16 cellular contexts compared by ENCODE assay signal in the genomic region with DNA sequence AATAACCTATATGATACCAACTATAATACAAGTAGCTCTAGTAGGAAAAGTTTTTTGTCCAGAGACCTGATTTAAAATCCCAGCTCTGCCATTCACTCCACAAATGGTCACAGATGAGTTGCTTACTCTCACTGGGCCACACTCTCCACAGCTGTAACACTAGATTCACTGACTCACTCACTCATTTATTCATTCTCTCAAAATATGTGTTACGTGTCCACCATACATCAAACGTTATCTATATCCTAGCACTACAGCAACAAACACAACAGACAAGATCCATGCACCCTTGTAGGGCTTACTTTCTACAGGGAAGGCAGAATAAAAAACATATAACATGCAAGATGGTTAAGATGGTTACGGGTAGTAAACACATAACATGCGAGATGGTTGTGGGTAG.
DNase-seq lines count a peak whose midpoint lies in the region; ATAC-seq lines count a peak whose summit lies in the region.
"Had no signal": no experiment of that assay in that cellular context is flagged by ENCODE, and none has a peak within 500 bp of the region (broad histone marks: within the 10 kb centered on the region; RNA-seq: fewer than 3 reads in every experiment).

No MANE protein-coding gene starts in this region.

- H3K79me1 ChIP-seq in mesenchymal stem cell (replicated peaks; ENCODE audit: low read length, poor library complexity, severe bottlenecking) = peaks cover 16% of the 10 kb centered on the region
- no peaks in the 10 kb centered on the region for H3K79me1 ChIP-seq in mesendoderm (ENCODE audit: low read length)

- ATAC-seq in GM21526 (IDR thresholded peaks at IDR 0.05; ENCODE audit: low FRiP score, unreplicated experiment) (no peak), HG02763 (IDR thresholded peaks at IDR 0.05; ENCODE audit: unreplicated experiment) (no peak)
- ATAC-seq: HepG2 had no signal

- H3K36me3 Mint-ChIP-seq in T-helper 1 cell treated with Interleukin-12 subunit alpha and Interleukin-12 subunit beta and Interleukin-4 antibody, amounts not matched to agents 30 μg/mL and 1 μg/mL, for 36 hours (ENCODE audit: low read depth) = peaks cover 42% of the 10 kb centered on the region

- no peak overlapping the region for H2BK5ac ChIP-seq in mesenchymal stem cell (ENCODE audit: low read depth, low read length, poor library complexity, severe bottlenecking)
- no peak overlapping the region for H2BK5ac ChIP-seq in mesendoderm (ENCODE audit: low read length)

- no peaks in the 10 kb centered on the region for H3K79me2 ChIP-seq in mesendoderm (ENCODE audit: control insufficient read depth, insufficient read depth, low read length)

- no peak overlapping the region for H4K91ac ChIP-seq in mesenchymal stem cell (ENCODE audit: low read length)

- H3K4me2 ChIP-seq in mesenchymal stem cell (ENCODE audit: low read length, poor library complexity, severe bottlenecking) (no peak overlapping the region), mesendoderm (ENCODE audit: low read length) (no peak overlapping the region)
- H3K4me2 ChIP-seq: BLaER1 had no signal

- H3K4me3 Mint-ChIP-seq in T-helper 1 cell treated with Interleukin-12 subunit alpha and Interleukin-12 subunit beta and Interleukin-4 antibody, amounts not matched to agents 30 μg/mL and 1 μg/mL, for 36 hours = no peak overlapping the region
- H3K4me3 Mint-ChIP-seq: CD4-positive, CD25-positive, alpha-beta regulatory T cell had no signal

- no peak overlapping the region for H3K14ac ChIP-seq in mesenchymal stem cell (ENCODE audit: low read length in 2 of 2)

- no peak overlapping the region for H2AFZ ChIP-seq in mesenchymal stem cell (ENCODE audit: low read depth, low read length)

- H4K5ac ChIP-seq in mesendoderm (ENCODE audit: low read length) = no peak overlapping the region

- no peak overlapping the region for H3K23ac ChIP-seq in mesenchymal stem cell (ENCODE audit: low read length in 2 of 2)
- no peak overlapping the region for H3K23ac ChIP-seq in mesendoderm (ENCODE audit: low read length)

- H2BK120ac ChIP-seq in mesenchymal stem cell (ENCODE audit: low read depth, low read length) (no peak overlapping the region), mesendoderm (ENCODE audit: low read depth, low read length) (no peak overlapping the region)

- no peak overlapping the region for H2AK5ac ChIP-seq in mesenchymal stem cell (ENCODE audit: low read length, severe bottlenecking)
- no peak overlapping the region for H2AK5ac ChIP-seq in mesendoderm (ENCODE audit: low read length)

- H3K4me3 ChIP-seq in mesenchymal stem cell (ENCODE audit: insufficient read depth in 1 of 2, low read depth in 1 of 2, low read length in 2 of 2) = no peak overlapping the region
- no peak overlapping the region for H3K4me3 ChIP-seq in mesendoderm (ENCODE audit: low read length)
- H3K4me3 ChIP-seq: BLaER1, GM23248 had no signal

- no peaks in the 10 kb centered on the region for H3K27me3 ChIP-seq in mesenchymal stem cell (ENCODE audit: control insufficient read depth in 1 of 2, insufficient read depth in 1 of 2, low read length in 2 of 2)
- H3K27me3 ChIP-seq in mesendoderm (ENCODE audit: insufficient read depth, low read length, poor library complexity) = no peaks in the 10 kb centered on the region
- H3K27me3 ChIP-seq: BLaER1 had no signal

- H3K9ac ChIP-seq in mesenchymal stem cell (ENCODE audit: low read length) = peak overlapping the region; percentile 28
- H3K9ac ChIP-seq in mesendoderm (ENCODE audit: low read length) = no peak overlapping the region
- H3K9ac ChIP-seq: BLaER1, GM23248 had no signal

- H3K4me1 Mint-ChIP-seq in T-helper 1 cell treated with Interleukin-12 subunit alpha and Interleukin-12 subunit beta and Interleukin-4 antibody, amounts not matched to agents 30 μg/mL and 1 μg/mL, for 36 hours (ENCODE audit: low read depth) = peaks cover 29% of the 10 kb centered on the region

- 94% methylated on average over 4 of the region's 4 CpGs for WGBS in mesenchymal stem cell
- WGBS in mesendoderm (ENCODE audit: extremely low coverage, insufficient coverage, low lambda C conversion rate) = no CpG with 5 or more reads among the region's 4 CpGs

- H3K18ac ChIP-seq in mesenchymal stem cell (ENCODE audit: low read depth in 1 of 2, low read length in 2 of 2) (no peak overlapping the region), mesendoderm (ENCODE audit: low read length) (no peak overlapping the region)

- DNase-seq in T-helper 1 cell = no peak
- no peak for DNase-seq in mesenchymal stem cell
- no peak for DNase-seq in stimulated activated CD8-positive, alpha-beta memory T cell treated with anti-CD3 and anti-CD28 coated beads, Interleukin-4, amount 100 ng/mL, for 48 hours
- no peak for DNase-seq in mesendoderm
- DNase-seq: AML-193; CD4-positive, CD25-positive, alpha-beta regulatory T cell; DMS53; GF-D8; GM23248 had no signal

- H4K8ac ChIP-seq in mesenchymal stem cell (ENCODE audit: low read length) (no peak overlapping the region), mesendoderm (ENCODE audit: low read depth, low read length) (no peak overlapping the region)

- no peaks in the 10 kb centered on the region for H3K9me3 ChIP-seq in mesenchymal stem cell (ENCODE audit: control insufficient read depth, low read length)
- H3K9me3 ChIP-seq: BLaER1 had no signal

- peak overlapping the region in 1 of 2 experiments; percentile 37 for H2BK12ac ChIP-seq in mesenchymal stem cell (ENCODE audit: low read length in 2 of 2)

- H2BK15ac ChIP-seq in mesenchymal stem cell (ENCODE audit: low read depth, poor library complexity, severe bottlenecking) = no peak overlapping the region
- H2BK15ac ChIP-seq in mesendoderm (replicated peaks; ENCODE audit: low read depth) = no peak overlapping the region

- no peak overlapping the region for H3K56ac ChIP-seq in mesendoderm (ENCODE audit: low read length)

- peak overlapping the region; percentile 40 for H3K27ac ChIP-seq in angular gyrus (ENCODE audit: low read depth, low read length)
- no peak overlapping the region for H3K27ac ChIP-seq in mesenchymal stem cell (ENCODE audit: low read length, poor library complexity, severe bottlenecking)
- no peak overlapping the region for H3K27ac ChIP-seq in mesendoderm (ENCODE audit: low read depth, low read length)
- H3K27ac ChIP-seq: 22Rv1, BLaER1 had no signal

- H3K4me1 ChIP-seq in mesenchymal stem cell (ENCODE audit: control insufficient read depth, insufficient read depth, low read depth, low read length) = no peaks in the 10 kb centered on the region
- no peaks in the 10 kb centered on the region for H3K4me1 ChIP-seq in mesendoderm (ENCODE audit: control insufficient read depth, low read depth, low read length)
- H3K4me1 ChIP-seq: BLaER1 had no signal

- peak overlapping the region; percentile 18 for H3K27ac Mint-ChIP-seq in T-helper 1 cell treated with Interleukin-12 subunit alpha and Interleukin-12 subunit beta and Interleukin-4 antibody, amounts not matched to agents 30 μg/mL and 1 μg/mL, for 36 hours

- peaks cover 4% of the 10 kb centered on the region for H3K9me3 Mint-ChIP-seq in T-helper 1 cell treated with Interleukin-12 subunit alpha and Interleukin-12 subunit beta and Interleukin-4 antibody, amounts not matched to agents 30 μg/mL and 1 μg/mL, for 36 hours
- H3K9me3 Mint-ChIP-seq: CD4-positive, CD25-positive, alpha-beta regulatory T cell had no signal

- H3K4ac ChIP-seq in mesenchymal stem cell (ENCODE audit: low read depth in 1 of 2, low read length in 2 of 2) = no peak overlapping the region
- no peak overlapping the region for H3K4ac ChIP-seq in mesendoderm (ENCODE audit: low read depth, low read length)

- H3K27me3 Mint-ChIP-seq in T-helper 1 cell treated with Interleukin-12 subunit alpha and Interleukin-12 subunit beta and Interleukin-4 antibody, amounts not matched to agents 30 μg/mL and 1 μg/mL, for 36 hours (ENCODE audit: low read depth) = no peaks in the 10 kb centered on the region
- H3K27me3 Mint-ChIP-seq: CD4-positive, CD25-positive, alpha-beta regulatory T cell had no signal

- H3K36me3 ChIP-seq in mesenchymal stem cell (ENCODE audit: control insufficient read depth in 1 of 2, insufficient read depth in 2 of 2, low read depth in 1 of 2, low read length in 2 of 2) (peaks cover 7 to 8% of the 10 kb centered on the region in 2 experiments), mesendoderm (ENCODE audit: control insufficient read depth, insufficient read depth, low read length) (peaks cover 5% of the 10 kb centered on the region)
